In the genomic region with DNA sequence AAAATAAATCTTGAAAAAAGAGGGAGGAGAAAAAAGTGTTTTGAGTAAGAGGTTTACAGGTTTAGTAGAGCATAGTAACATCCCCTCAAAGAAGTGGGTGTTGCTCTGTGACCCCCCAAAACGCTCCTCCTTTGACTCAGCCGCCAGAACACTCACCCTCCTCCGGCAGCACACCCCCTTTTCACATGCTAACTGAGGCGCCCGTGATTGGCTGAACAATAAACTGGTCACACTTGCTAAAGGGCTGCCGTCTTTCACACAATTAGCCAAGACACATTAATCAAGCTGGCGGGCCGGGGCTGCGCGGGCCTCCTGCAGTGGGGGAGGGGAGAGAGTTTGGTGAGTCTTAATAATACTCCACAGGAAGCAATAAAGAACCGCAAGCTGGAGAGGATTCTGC, we compare ENCODE assay signal across 8 cellular contexts. TPM values are rescaled to one million over a fixed set of nuclear protein-coding genes. Genes with fewer than 3 reads are reported as not detected.
DNase-seq lines count a peak whose midpoint lies in the region; TF ChIP-seq lines count a peak whose summit lies in the region.

No MANE protein-coding gene starts in this region.

- no peak for TF ChIP-seq POLR2A in spleen (IDR thresholded peaks at IDR 0.05)

- no peaks in the 10 kb centered on the region for H3K36me3 Mint-ChIP-seq in CD8-positive, alpha-beta memory T cell

- H3K27me3 ChIP-seq in CD8-positive, alpha-beta memory T cell (ENCODE audit: insufficient read depth, low read length, poor library complexity, severe bottlenecking): peaks cover 7% of the 10 kb centered on the region
- H3K27me3 ChIP-seq in neuron (ENCODE audit: insufficient read depth, low read length) (no peaks in the 10 kb centered on the region), spleen (replicated peaks in 1 of 7) (peaks cover 0 to 52% (median 13%) of the 10 kb centered on the region in 7 donors)

- no peaks in the 10 kb centered on the region for H3K36me3 ChIP-seq in CD8-positive, alpha-beta memory T cell (ENCODE audit: insufficient read depth, low read length)
- H3K36me3 ChIP-seq in neuron (ENCODE audit: insufficient read depth, low read length): no peaks in the 10 kb centered on the region
- H3K36me3 ChIP-seq in spleen: no peaks in the 10 kb centered on the region

- WGBS in spleen, 5 donors: 2 to 5% (median 2%) methylated on average over 11 of the region's 11 CpGs

- H3K27me3 Mint-ChIP-seq in CD8-positive, alpha-beta memory T cell: peaks cover 20 to 58% of the 10 kb centered on the region in 2 donors

- peak in 1 of 5 donors; percentile 12 for DNase-seq in CD8-positive, alpha-beta memory T cell
- DNase-seq in NCI-H226 (peak; percentile 15), cerebellar cortex (ENCODE audit: low spot score) (peak; percentile 12), GM20000 (ENCODE audit: low spot score) (no peak), spleen (no peak), NCI-H2196 treated with DMSO at 0.1 percent for 48 hours (lab: John Stamatoyannopoulos, UW; ENCODE audit: unreplicated experiment) (no peak), 8988T (no peak)

- H3K27ac ChIP-seq in CD8-positive, alpha-beta memory T cell (ENCODE audit: low read depth, low read length): no peak overlapping the region
- H3K27ac ChIP-seq in spleen: no peak overlapping the region

- CTCF ChIA-PET in CD8-positive, alpha-beta memory T cell (lab: Charles Lee): interaction anchor here (1.3 to 4.2 kb wide), 2 partner anchors 321 to 326 kb away, joined by 3 to 45 read pairs; no protein-coding TSS in a partner anchor

- no peaks in the 10 kb centered on the region for H3K9me3 Mint-ChIP-seq in CD8-positive, alpha-beta memory T cell

- intact Hi-C loops in spleen (cut with DNase I; ENCODE audit: low total_unique reads): no loop called here

- no peaks in the 10 kb centered on the region for H3K9me3 ChIP-seq in CD8-positive, alpha-beta memory T cell (ENCODE audit: low read length)
- H3K9me3 ChIP-seq in neuron (ENCODE audit: low read length): no peaks in the 10 kb centered on the region
- H3K9me3 ChIP-seq in spleen: no peaks in the 10 kb centered on the region

- peak overlapping the region in 5 of 7 donors; percentile 23 to 54 (median 40) for H3K4me3 Mint-ChIP-seq in CD8-positive, alpha-beta memory T cell

- TF ChIP-seq CTCF in GM20000 (IDR thresholded peaks at IDR 0.05; ENCODE audit: extremely low read depth, missing control alignments) (no peak), spleen (IDR thresholded peaks at IDR 0.05 in 8 of 11, conservative IDR thresholded peaks at IDR 0.05 in 3 of 11) (no peak)

- POLR2A ChIA-PET in CD8-positive, alpha-beta memory T cell (lab: Charles Lee): no interaction called here

- H3K4me1 Mint-ChIP-seq in CD8-positive, alpha-beta memory T cell: peaks cover 16 to 20% (median 16%) of the 10 kb centered on the region in 3 donors

- peaks cover 17% of the 10 kb centered on the region for H3K4me1 ChIP-seq in CD8-positive, alpha-beta memory T cell (ENCODE audit: insufficient read depth, low read length)
- H3K4me1 ChIP-seq in neuron (ENCODE audit: insufficient read depth, low read length) (peaks cover 28% of the 10 kb centered on the region), spleen (peaks cover 0 to 18% (median 6%) of the 10 kb centered on the region in 6 donors)

- peak overlapping the region in 1 of 8 donors; percentile 52 for H3K27ac Mint-ChIP-seq in CD8-positive, alpha-beta memory T cell

- H2AFZ ChIP-seq in neuron (ENCODE audit: low read depth, low read length): peak overlapping the region; percentile 77

- H3K4me3 ChIP-seq in CD8-positive, alpha-beta memory T cell (ENCODE audit: low read length): no peak overlapping the region
- H3K4me3 ChIP-seq in neuron (ENCODE audit: low read length) (peak overlapping the region; percentile 41), spleen (no peak overlapping the region)

RNA-seq across cellular contexts. Expression of a gene that starts 52.4 kb away (rescaled TPM):
- not detected for total RNA-seq in CD8-positive, alpha-beta memory T cell
- not detected for polyA plus RNA-seq in CD8-positive, alpha-beta memory T cell
- total RNA-seq in spleen: under 1 TPM in 2 of 7 donors, not detected in 5; 0.26 to 0.64 TPM
- polyA plus RNA-seq in spleen: under 1 TPM in 2 of 3 donors, not detected in 1; 0.02 to 0.06 TPM

Comparison
In these comparisons a context has a peak if more than half of its experiments do, and no peak if none do; other contexts are left out.
1. DNase-seq: peak in NCI-H226 (single experiment) and cerebellar cortex (single experiment); none in GM20000 (single experiment), spleen (single experiment), NCI-H2196 treated with DMSO at 0.1 percent for 48 hours (single experiment) and 8988T (single experiment).